In genomic region chr2:98795903-98796676, GRCh38 we compare ENCODE assay signal across 23 cellular contexts.
DNase-seq lines count a peak whose midpoint lies in the region; ATAC-seq and TF ChIP-seq lines count a peak whose summit lies in the region.
"Had no signal": no experiment of that assay in that cellular context is flagged by ENCODE, and none has a peak within 500 bp of the region (broad histone marks: within the 10 kb centered on the region; RNA-seq: fewer than 3 reads in every experiment).

No MANE protein-coding gene starts in this region.

- H3K27ac Mint-ChIP-seq in Caco-2 (ENCODE audit: unreplicated experiment) (peak overlapping the region; percentile 94), neural progenitor cell (no peak overlapping the region)
- no peak overlapping the region for H3K27ac Mint-ChIP-seq in activated CD8-positive, alpha-beta T cell treated with anti-CD3 and anti-CD28 coated beads for 36 hours
- H3K27ac Mint-ChIP-seq: activated naive CD8-positive, alpha-beta T cell treated with anti-CD3 and anti-CD28 coated beads, Interleukin-2, amount 50 U/mL, for 24 hours; naive thymus-derived CD8-positive, alpha-beta T cell; T-helper 1 cell treated with Interleukin-12 subunit alpha and Interleukin-12 subunit beta and Interleukin-4 antibody, amounts not matched to agents 30 μg/mL and 1 μg/mL, for 36 hours had no signal

- DNase-seq in Caco-2 (peak; percentile 90 to 95), MG63 (peak; percentile 18), ecto neural progenitor cell (ENCODE audit: low spot score) (peak; percentile 32), neural progenitor cell (ENCODE audit: low spot score) (no peak), mucosa of gallbladder (ENCODE audit: low spot score) (no peak)
- DNase-seq in activated CD8-positive, alpha-beta T cell treated with anti-CD3 and anti-CD28 coated beads for 36 hours = no peak
- DNase-seq: activated CD4-positive, alpha-beta T cell treated with anti-CD3 and anti-CD28 coated beads, Interleukin-2, amount 50 U/mL, for 48 hours; activated gamma-delta T cell; activated naive CD8-positive, alpha-beta T cell treated with anti-CD3 and anti-CD28 coated beads, Interleukin-2, amount 50 U/mL, for 24 hours; HCEC 1CT; KG1; left colon; naive thymus-derived CD8-positive, alpha-beta T cell; NCI-H1048; NCI-H2029 treated with DMSO at 0.1 percent for 48 hours; NCI-H82; stimulated activated CD8-positive, alpha-beta memory T cell treated with anti-CD3 and anti-CD28 coated beads, Interleukin-4, amount 100 ng/mL, for 48 hours; upper lobe of right lung had no signal

- H3K4me1 Mint-ChIP-seq in Caco-2 (ENCODE audit: low read depth, unreplicated experiment) (peaks cover 54% of the 10 kb centered on the region), neural progenitor cell (peaks cover 10% of the 10 kb centered on the region)
- no peaks in the 10 kb centered on the region for H3K4me1 Mint-ChIP-seq in activated CD8-positive, alpha-beta T cell treated with anti-CD3 and anti-CD28 coated beads for 36 hours (ENCODE audit: low read depth)
- H3K4me1 Mint-ChIP-seq: activated naive CD8-positive, alpha-beta T cell treated with anti-CD3 and anti-CD28 coated beads, Interleukin-2, amount 50 U/mL, for 24 hours had no signal

- H3K79me2 ChIP-seq in neural progenitor cell (ENCODE audit: low read depth) = no peaks in the 10 kb centered on the region

- H3K27me3 Mint-ChIP-seq in Caco-2 (ENCODE audit: insufficient read depth, unreplicated experiment) (no peaks in the 10 kb centered on the region), neural progenitor cell (ENCODE audit: insufficient read depth, low read depth) (peaks cover 4% of the 10 kb centered on the region)
- H3K27me3 Mint-ChIP-seq in activated CD8-positive, alpha-beta T cell treated with anti-CD3 and anti-CD28 coated beads for 36 hours = no peaks in the 10 kb centered on the region
- H3K27me3 Mint-ChIP-seq: activated naive CD8-positive, alpha-beta T cell treated with anti-CD3 and anti-CD28 coated beads, Interleukin-2, amount 50 U/mL, for 24 hours; naive thymus-derived CD8-positive, alpha-beta T cell had no signal

- TSS peak; percentile 94 for BruUV-seq in Caco-2 (replicated peaks; lab: Mats Ljungman, UMichigan)

- peak overlapping the region; percentile 56 for H3K4me3 Mint-ChIP-seq in Caco-2 (ENCODE audit: unreplicated experiment)
- no peak overlapping the region for H3K4me3 Mint-ChIP-seq in neural progenitor cell
- no peak overlapping the region for H3K4me3 Mint-ChIP-seq in activated CD8-positive, alpha-beta T cell treated with anti-CD3 and anti-CD28 coated beads for 36 hours
- H3K4me3 Mint-ChIP-seq: activated naive CD8-positive, alpha-beta T cell treated with anti-CD3 and anti-CD28 coated beads, Interleukin-2, amount 50 U/mL, for 24 hours; naive thymus-derived CD8-positive, alpha-beta T cell; T-helper 1 cell treated with Interleukin-12 subunit alpha and Interleukin-12 subunit beta and Interleukin-4 antibody, amounts not matched to agents 30 μg/mL and 1 μg/mL, for 36 hours had no signal

- H3K4me3 ChIP-seq in Caco-2 (ENCODE audit: low read depth, low read length) (0 out of 2 replicates have a peak overlapping the region, but pooled peaks have one; percentile 2), MG63 (no peak overlapping the region), neural progenitor cell (no peak overlapping the region)
- H3K4me3 ChIP-seq: SJSA1, upper lobe of right lung had no signal

- POLR2A ChIA-PET in Caco-2 (lab: Charles Lee) = interaction anchor here (0.5 to 2.0 kb wide), 8 partner anchors 8 to 109 kb away, joined by 3 to 19 read pairs (median 4); partner anchors contain the start of gene MGAT4A
- POLR2A ChIA-PET in activated CD8-positive, alpha-beta T cell treated with anti-CD3 and anti-CD28 coated beads for 36 hours (lab: Charles Lee) = interaction anchor here (1.2 kb wide), 1 partner anchor 14 kb away, joined by 3 read pairs; no protein-coding TSS in a partner anchor

- CTCF ChIA-PET in Caco-2 (lab: Charles Lee) = interaction anchor here (0.7 to 1.6 kb wide), 9 partner anchors 8 to 147 kb away, joined by 3 to 12 read pairs (median 4); partner anchors contain the start of gene MGAT4A
- CTCF ChIA-PET in activated CD8-positive, alpha-beta T cell treated with anti-CD3 and anti-CD28 coated beads for 36 hours (lab: Charles Lee) = interaction anchor here (1.5 kb wide), 1 partner anchor 23 kb away, joined by 6 read pairs; no protein-coding TSS in a partner anchor

- no peaks in the 10 kb centered on the region for H4K20me1 ChIP-seq in neural progenitor cell (ENCODE audit: low read depth)

- no peak overlapping the region for H3K27ac ChIP-seq in neural progenitor cell
- H3K27ac ChIP-seq: C4-2B, SJSA1, upper lobe of right lung had no signal

- H3K27me3 ChIP-seq in Caco-2 (replicated peaks; ENCODE audit: control insufficient read depth, insufficient read depth, low read length) (no peaks in the 10 kb centered on the region), MG63 (no peaks in the 10 kb centered on the region), neural progenitor cell (no peaks in the 10 kb centered on the region)
- H3K27me3 ChIP-seq: SJSA1, upper lobe of right lung had no signal

- H3K36me3 Mint-ChIP-seq in Caco-2 (ENCODE audit: insufficient read depth, unreplicated experiment) = peaks cover 20% of the 10 kb centered on the region
- no peaks in the 10 kb centered on the region for H3K36me3 Mint-ChIP-seq in neural progenitor cell
- no peaks in the 10 kb centered on the region for H3K36me3 Mint-ChIP-seq in activated CD8-positive, alpha-beta T cell treated with anti-CD3 and anti-CD28 coated beads for 36 hours (ENCODE audit: low read depth)
- H3K36me3 Mint-ChIP-seq: naive thymus-derived CD8-positive, alpha-beta T cell had no signal

- no peaks in the 10 kb centered on the region for H3F3A ChIP-seq in neural progenitor cell (ENCODE audit: low read depth)

- no peak for ATAC-seq in activated CD8-positive, alpha-beta T cell treated with anti-CD3 and anti-CD28 coated beads for 36 hours
- ATAC-seq in HG03108 (IDR thresholded peaks at IDR 0.05; ENCODE audit: unreplicated experiment) (no peak), HG03342 (IDR thresholded peaks at IDR 0.05; ENCODE audit: unreplicated experiment) (no peak)
- ATAC-seq: activated naive CD8-positive, alpha-beta T cell treated with anti-CD3 and anti-CD28 coated beads, Interleukin-2, amount 50 U/mL, for 24 hours; left colon; naive thymus-derived CD8-positive, alpha-beta T cell; upper lobe of right lung had no signal

- H3K9me3 Mint-ChIP-seq in Caco-2 (ENCODE audit: unreplicated experiment) (no peaks in the 10 kb centered on the region), neural progenitor cell (no peaks in the 10 kb centered on the region)
- H3K9me3 Mint-ChIP-seq in activated CD8-positive, alpha-beta T cell treated with anti-CD3 and anti-CD28 coated beads for 36 hours = no peaks in the 10 kb centered on the region
- H3K9me3 Mint-ChIP-seq: activated naive CD8-positive, alpha-beta T cell treated with anti-CD3 and anti-CD28 coated beads, Interleukin-2, amount 50 U/mL, for 24 hours; naive thymus-derived CD8-positive, alpha-beta T cell; T-helper 1 cell treated with Interleukin-12 subunit alpha and Interleukin-12 subunit beta and Interleukin-4 antibody, amounts not matched to agents 30 μg/mL and 1 μg/mL, for 36 hours had no signal

- intact Hi-C loops in Caco-2 (cut with micrococcal nuclease; ENCODE audit: unreplicated experiment) = loop anchor here (1.0 to 2.0 kb wide), 3 partner anchors 41 to 94 kb away; partner anchors contain the start of gene MGAT4A
- intact Hi-C loops in activated CD8-positive, alpha-beta T cell treated with anti-CD3 and anti-CD28 coated beads for 36 hours (cut with micrococcal nuclease) = no loop called here

- H3K9ac ChIP-seq in neural progenitor cell = no peak overlapping the region

- H3K9me3 ChIP-seq in Caco-2 = no peaks in the 10 kb centered on the region
- no peaks in the 10 kb centered on the region for H3K9me3 ChIP-seq in MG63
- no peaks in the 10 kb centered on the region for H3K9me3 ChIP-seq in neural progenitor cell (ENCODE audit: low read depth)
- H3K9me3 ChIP-seq: SJSA1, upper lobe of right lung had no signal

- TF ChIP-seq CTCF in Caco-2 (IDR thresholded peaks at IDR 0.05; ENCODE audit: insufficient read depth in 1 of 2, low read depth in 1 of 2, low read length in 1 of 2, severe bottlenecking in 1 of 2, unreplicated experiment in 1 of 2) (no peak), neural progenitor cell (IDR thresholded peaks at IDR 0.05) (no peak)
- no peak for TF ChIP-seq CTCF in activated CD8-positive, alpha-beta T cell treated with anti-CD3 and anti-CD28 coated beads for 36 hours (IDR thresholded peaks at IDR 0.05)

- H3K36me3 ChIP-seq in Caco-2 (ENCODE audit: control insufficient read depth, insufficient read depth, low read length) = no peaks in the 10 kb centered on the region
- H3K36me3 ChIP-seq in MG63 = no peaks in the 10 kb centered on the region
- H3K36me3 ChIP-seq in neural progenitor cell = no peaks in the 10 kb centered on the region
- H3K36me3 ChIP-seq: SJSA1, upper lobe of right lung had no signal

- no peak overlapping the region for H3K4me2 ChIP-seq in neural progenitor cell

- H3K4me1 ChIP-seq in Caco-2 = peaks cover 68% of the 10 kb centered on the region
- no peaks in the 10 kb centered on the region for H3K4me1 ChIP-seq in neural progenitor cell
- H3K4me1 ChIP-seq: SJSA1 had no signal

- peak overlapping the region; percentile 24 for H2AFZ ChIP-seq in neural progenitor cell (replicated peaks)

Comparison
In these comparisons a context has a peak if more than half of its experiments do, and no peak if none do; other contexts are left out.
1. DNase-seq: peak in Caco-2 (2 of 2), MG63 (single experiment) and ecto neural progenitor cell (single experiment); none in neural progenitor cell (single experiment), activated CD8-positive, alpha-beta T cell treated with anti-CD3 and anti-CD28 coated beads for 36 hours (single experiment) and mucosa of gallbladder (single experiment).